Comparison of ENCODE assay signal across 23 cellular contexts in genomic region chr14:26286806-26287205, GRCh38.
A peak's percentile ranks its signal among the peaks of the same experiment; 100 is the strongest.
DNase-seq lines count a peak whose midpoint lies in the region; ATAC-seq, FAIRE-seq and TF ChIP-seq lines count a peak whose summit lies in the region.
"Had no signal": no experiment of that assay in that cellular context is flagged by ENCODE, and none has a peak within 500 bp of the region (broad histone marks: within the 10 kb centered on the region; RNA-seq: fewer than 3 reads in every experiment).

No MANE protein-coding gene starts in this region.

- no peaks in the 10 kb centered on the region for H3K27me3 Mint-ChIP-seq in mesothelial cell of epicardium (ENCODE audit: low read depth)
- H3K27me3 Mint-ChIP-seq: activated CD4-positive, alpha-beta T cell treated with anti-CD3 and anti-CD28 coated beads for 36 hours; activated CD8-positive, alpha-beta memory T cell treated with anti-CD3 and anti-CD28 coated beads, Interleukin-2, amount 10 ng/mL, durations not matched to agents 7 days and 5 days; activated naive CD8-positive, alpha-beta T cell treated with anti-CD3 and anti-CD28 coated beads, Interleukin-2, amount 50 U/mL, for 24 hours; CD4-positive, alpha-beta T cell; stimulated activated naive CD8-positive, alpha-beta T cell treated with anti-CD3 and anti-CD28 coated beads, Interleukin-15, amount 100 ng/mL, for 72 hours had no signal

- FAIRE-seq in bronchial epithelial cell (lab: Jason Lieb, UNC) = no peak

- in situ Hi-C loops in mammary epithelial cell (cut with MboI; ENCODE audit: low sequenced_read_pairs in 2 of 2) = no loop called here
- in situ Hi-C loops in KBM-7 (cut with MboI; ENCODE audit: low pct_unique_long_range_greater_than_20kb, low sequenced_read_pairs) = no loop called here

- CTCF ChIA-PET in mammary epithelial cell (lab: Charles Lee; ENCODE audit: low non-redundant PET) = no interaction called here

- DNase-seq in mammary epithelial cell (no peak), breast epithelium (ENCODE audit: low spot score in 2 of 2) (no peak), bronchial epithelial cell (ENCODE audit: low read depth) (peak; percentile 53), mesothelial cell of epicardium (ENCODE audit: low spot score in 2 of 2, unreplicated experiment in 2 of 2) (no peak), vagina (ENCODE audit: extremely low spot score in 2 of 2) (no peak), KBM-7 (no peak)
- no peak for DNase-seq in activated CD4-positive, CD25-positive, alpha-beta regulatory T cell treated with anti-CD3 and anti-CD28 coated beads, Interleukin-2, amount 50 U/mL, for 72 hours
- DNase-seq: activated CD4-positive, alpha-beta T cell treated with anti-CD3 and anti-CD28 coated beads for 36 hours; activated CD8-positive, alpha-beta memory T cell treated with anti-CD3 and anti-CD28 coated beads, Interleukin-2, amount 10 ng/mL, durations not matched to agents 7 days and 5 days; activated naive CD8-positive, alpha-beta T cell treated with anti-CD3 and anti-CD28 coated beads, Interleukin-2, amount 50 U/mL, for 24 hours; CD4-positive, alpha-beta T cell; DMS79 treated with DMSO at 0.1 percent for 48 hours; effector memory CD4-positive, alpha-beta T cell; mesendoderm; NCI-H187; NCI-H774; Peyer's patch; stimulated activated naive CD8-positive, alpha-beta T cell treated with anti-CD3 and anti-CD28 coated beads, Interleukin-15, amount 100 ng/mL, for 72 hours had no signal

- H3K79me2 ChIP-seq in mammary epithelial cell (ENCODE audit: insufficient read depth, low read length) = no peaks in the 10 kb centered on the region

- H3K27me3 ChIP-seq in mammary epithelial cell (ENCODE audit: insufficient read depth, low read length) = no peaks in the 10 kb centered on the region
- H3K27me3 ChIP-seq in breast epithelium = no peaks in the 10 kb centered on the region
- H3K27me3 ChIP-seq in bronchial epithelial cell (ENCODE audit: control insufficient read depth, insufficient read depth, low read length) = no peaks in the 10 kb centered on the region
- H3K27me3 ChIP-seq in vagina = no peaks in the 10 kb centered on the region
- H3K27me3 ChIP-seq: cardiac muscle cell, neural progenitor cell, Peyer's patch had no signal

- H2AFZ ChIP-seq in mammary epithelial cell (ENCODE audit: low read depth, low read length) = peak overlapping the region; percentile 3
- H2AFZ ChIP-seq: neural progenitor cell had no signal

- TF ChIP-seq CTCF in mammary epithelial cell (conservative IDR thresholded peaks at IDR 0.05 in 1 of 2, IDR thresholded peaks at IDR 0.05 in 1 of 2; ENCODE audit: extremely low read depth in 1 of 2, insufficient read depth in 1 of 2, low read depth in 1 of 2, low read length in 2 of 2) (no peak), breast epithelium (IDR thresholded peaks at IDR 0.05) (no peak), bronchial epithelial cell (IDR thresholded peaks at IDR 0.05; ENCODE audit: insufficient read depth, low read length, severe bottlenecking) (no peak), mesothelial cell of epicardium (IDR thresholded peaks at IDR 0.05; ENCODE audit: unreplicated experiment) (no peak), vagina (IDR thresholded peaks at IDR 0.05) (no peak)

- no TSS peak for BruUV-seq in mammary epithelial cell (replicated peaks; lab: Mats Ljungman, UMichigan)

- TF ChIP-seq POLR2A in breast epithelium (IDR thresholded peaks at IDR 0.05) (no peak), vagina (IDR thresholded peaks at IDR 0.05) (no peak)

- H3K9ac ChIP-seq in mammary epithelial cell (ENCODE audit: insufficient read depth, low read length) = no peak overlapping the region
- H3K9ac ChIP-seq: neural progenitor cell had no signal

- H3K9me3 Mint-ChIP-seq in mesothelial cell of epicardium = no peaks in the 10 kb centered on the region
- H3K9me3 Mint-ChIP-seq: neural progenitor cell had no signal

- no peak overlapping the region for H3K27ac ChIP-seq in mammary epithelial cell (ENCODE audit: insufficient read depth, low read depth, low read length)
- peak overlapping the region in 1 of 2 donors; percentile 58 for H3K27ac ChIP-seq in breast epithelium
- H3K27ac ChIP-seq in vagina = peak overlapping the region; percentile 32
- H3K27ac ChIP-seq: cardiac muscle cell, neural progenitor cell, Peyer's patch, SK-N-MC had no signal

- no peaks in the 10 kb centered on the region for H3K9me3 ChIP-seq in mammary epithelial cell (replicated peaks; ENCODE audit: insufficient read depth, low read length)
- H3K9me3 ChIP-seq in breast epithelium = no peaks in the 10 kb centered on the region
- H3K9me3 ChIP-seq in vagina = no peaks in the 10 kb centered on the region
- H3K9me3 ChIP-seq: Peyer's patch had no signal

- H3K4me2 ChIP-seq in mammary epithelial cell (ENCODE audit: insufficient read depth, low read depth, low read length) = no peak overlapping the region
- H3K4me2 ChIP-seq: neural progenitor cell had no signal

- H3K4me1 ChIP-seq in mammary epithelial cell (ENCODE audit: insufficient read depth, low read length) = peaks cover 16% of the 10 kb centered on the region
- peaks cover 0 to 4% of the 10 kb centered on the region in 2 donors for H3K4me1 ChIP-seq in breast epithelium
- peaks cover 17% of the 10 kb centered on the region for H3K4me1 ChIP-seq in vagina
- H3K4me1 ChIP-seq: neural progenitor cell had no signal

- no peak for ATAC-seq in HG03139 (IDR thresholded peaks at IDR 0.05; ENCODE audit: unreplicated experiment)
- ATAC-seq: activated CD4-positive, alpha-beta T cell treated with anti-CD3 and anti-CD28 coated beads for 36 hours; activated CD8-positive, alpha-beta memory T cell treated with anti-CD3 and anti-CD28 coated beads, Interleukin-2, amount 10 ng/mL, durations not matched to agents 7 days and 5 days; activated naive CD8-positive, alpha-beta T cell treated with anti-CD3 and anti-CD28 coated beads, Interleukin-2, amount 50 U/mL, for 24 hours; stimulated activated naive CD8-positive, alpha-beta T cell treated with anti-CD3 and anti-CD28 coated beads, Interleukin-15, amount 100 ng/mL, for 72 hours had no signal

- intact Hi-C loops in mammary epithelial cell (cut with micrococcal nuclease) (no loop called here), breast epithelium (cut with DNase I; ENCODE audit: low total_unique reads) (no loop called here), vagina (cut with DNase I) (no loop called here)

- H3K36me3 Mint-ChIP-seq in mesothelial cell of epicardium = no peaks in the 10 kb centered on the region
- H3K36me3 Mint-ChIP-seq: activated CD8-positive, alpha-beta memory T cell treated with anti-CD3 and anti-CD28 coated beads, Interleukin-2, amount 10 ng/mL, durations not matched to agents 7 days and 5 days; neural progenitor cell had no signal

- H3K36me3 ChIP-seq in mammary epithelial cell (ENCODE audit: insufficient read depth, low read length) (no peaks in the 10 kb centered on the region), breast epithelium (no peaks in the 10 kb centered on the region), bronchial epithelial cell (ENCODE audit: control insufficient read depth, insufficient read depth, low read length) (no peaks in the 10 kb centered on the region), vagina (no peaks in the 10 kb centered on the region)
- H3K36me3 ChIP-seq: cardiac muscle cell, neural progenitor cell, Peyer's patch had no signal

- WGBS in mammary epithelial cell (ENCODE audit: low coverage, missing lambda C conversion rate) = 0% methylated on average over 1 of the region's 1 CpG

- dilution Hi-C loops in mammary epithelial cell (cut with HindIII; ENCODE audit: low sequenced_read_pairs) = no loop called here

- H4K20me1 ChIP-seq in mammary epithelial cell (ENCODE audit: insufficient read depth, low read length) = no peaks in the 10 kb centered on the region

- H3K4me3 Mint-ChIP-seq in mesothelial cell of epicardium = no peak overlapping the region
- H3K4me3 Mint-ChIP-seq: activated CD4-positive, alpha-beta T cell treated with anti-CD3 and anti-CD28 coated beads for 36 hours; activated CD8-positive, alpha-beta memory T cell treated with anti-CD3 and anti-CD28 coated beads, Interleukin-2, amount 10 ng/mL, durations not matched to agents 7 days and 5 days; activated naive CD8-positive, alpha-beta T cell treated with anti-CD3 and anti-CD28 coated beads, Interleukin-2, amount 50 U/mL, for 24 hours; CD4-positive, alpha-beta T cell; neural progenitor cell; stimulated activated naive CD8-positive, alpha-beta T cell treated with anti-CD3 and anti-CD28 coated beads, Interleukin-15, amount 100 ng/mL, for 72 hours had no signal

- no peak overlapping the region for H3K4me3 ChIP-seq in mammary epithelial cell (replicated peaks in 1 of 3; ENCODE audit: insufficient read depth in 1 of 3, low read depth in 2 of 3, low read length in 3 of 3)
- no peak overlapping the region for H3K4me3 ChIP-seq in breast epithelium
- no peak overlapping the region for H3K4me3 ChIP-seq in bronchial epithelial cell (ENCODE audit: low read depth, low read length)
- H3K4me3 ChIP-seq in vagina = no peak overlapping the region
- H3K4me3 ChIP-seq: cardiac muscle cell, neural progenitor cell, Peyer's patch, SK-N-MC had no signal

- H3K27ac Mint-ChIP-seq in mesothelial cell of epicardium = peak overlapping the region; percentile 2
- H3K27ac Mint-ChIP-seq: activated CD4-positive, alpha-beta T cell treated with anti-CD3 and anti-CD28 coated beads for 36 hours; activated CD8-positive, alpha-beta memory T cell treated with anti-CD3 and anti-CD28 coated beads, Interleukin-2, amount 10 ng/mL, durations not matched to agents 7 days and 5 days; activated naive CD8-positive, alpha-beta T cell treated with anti-CD3 and anti-CD28 coated beads, Interleukin-2, amount 50 U/mL, for 24 hours; activated T-helper 2 cell treated with anti-CD3 and anti-CD28 coated beads, Interferon-gamma antibody, Interleukin-2, Interleukin-4, amounts not matched to agents 10 μg/mL and 5 μg/mL and 100 μg/mL, durations not matched to agents 14 hours and 24 hours and 36 hours; CD4-positive, alpha-beta T cell; neural progenitor cell; stimulated activated naive CD8-positive, alpha-beta T cell treated with anti-CD3 and anti-CD28 coated beads, Interleukin-15, amount 100 ng/mL, for 72 hours had no signal

- H3K4me1 Mint-ChIP-seq in mesothelial cell of epicardium = peaks cover 28% of the 10 kb centered on the region
- H3K4me1 Mint-ChIP-seq: activated CD4-positive, alpha-beta T cell treated with anti-CD3 and anti-CD28 coated beads for 36 hours; activated CD8-positive, alpha-beta memory T cell treated with anti-CD3 and anti-CD28 coated beads, Interleukin-2, amount 10 ng/mL, durations not matched to agents 7 days and 5 days; activated naive CD8-positive, alpha-beta T cell treated with anti-CD3 and anti-CD28 coated beads, Interleukin-2, amount 50 U/mL, for 24 hours; stimulated activated naive CD8-positive, alpha-beta T cell treated with anti-CD3 and anti-CD28 coated beads, Interleukin-15, amount 100 ng/mL, for 72 hours had no signal
